In the genomic region with DNA sequence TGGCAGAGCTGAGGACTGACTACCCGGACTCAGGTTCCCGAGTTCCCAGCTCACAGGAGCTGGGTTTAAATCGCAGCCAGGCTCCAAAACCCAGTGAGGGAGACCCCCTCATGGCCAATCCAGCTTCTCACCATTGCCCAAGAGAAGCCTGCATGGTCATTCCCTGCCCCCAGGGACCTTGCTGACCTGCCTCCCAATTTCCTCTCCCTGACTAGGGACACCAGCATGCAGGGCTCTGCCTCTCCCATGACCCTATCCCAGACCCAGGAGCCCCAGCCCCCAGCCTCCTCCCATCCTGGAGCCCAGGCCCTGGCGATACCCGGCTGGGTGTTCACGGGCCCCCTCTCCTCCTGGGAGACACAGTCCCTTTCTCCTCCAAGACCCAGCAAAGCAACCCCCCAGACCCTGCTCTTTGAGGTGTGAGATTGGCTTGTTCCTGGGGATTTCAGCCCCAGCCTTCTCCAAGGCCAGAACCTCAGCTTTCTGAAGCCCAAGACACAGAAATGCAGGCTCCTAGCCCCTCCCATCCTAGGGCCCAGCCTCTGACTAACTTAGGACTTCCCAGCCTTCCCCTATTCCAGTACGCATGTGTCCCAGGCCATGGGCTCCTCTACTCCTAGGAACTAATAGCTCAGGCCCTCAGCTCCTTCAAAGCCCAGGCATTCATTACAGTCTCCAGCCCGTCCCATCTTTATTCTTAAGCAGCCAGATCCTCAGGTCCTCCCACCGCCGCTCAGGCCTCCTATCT, we compare ENCODE assay signal across 8 cellular contexts. TPM values are rescaled to one million over a fixed set of nuclear protein-coding genes. Genes with fewer than 3 reads are reported as not detected.
A peak's percentile ranks its signal among the peaks of the same experiment; 100 is the strongest.
DNase-seq lines count a peak whose midpoint lies in the region; ATAC-seq and TF ChIP-seq lines count a peak whose summit lies in the region.

No MANE protein-coding gene starts in this region.

- 15 to 29% methylated on average over 7 to 10 of the region's 10 CpGs for WGBS in thyroid gland, 2 donors

- H3K4me3 Mint-ChIP-seq in activated T-cell treated with anti-CD3 and anti-CD28 coated beads, Interleukin-2, amount 50 U/mL, for 4 hours = peak overlapping the region; percentile 95

- TF ChIP-seq CTCF in dorsolateral prefrontal cortex (IDR thresholded peaks at IDR 0.05 in 54 of 56, conservative IDR thresholded peaks at IDR 0.05 in 2 of 56; ENCODE audit: low read depth in 1 of 56, partially characterized antibody in 56 of 56) (no peak), lower lobe of right lung (IDR thresholded peaks at IDR 0.05) (no peak), thyroid gland (IDR thresholded peaks at IDR 0.05) (no peak)

- TF ChIP-seq POLR2A in thyroid gland (IDR thresholded peaks at IDR 0.05) = peak in 1 of 2 donors; percentile 50

- peak overlapping the region in 57 of 59 donors; percentile 41 to 99 (median 96) for H3K27ac ChIP-seq in dorsolateral prefrontal cortex
- peak overlapping the region; percentile 91 for H3K27ac ChIP-seq in lower lobe of right lung
- H3K27ac ChIP-seq in thyroid gland = peak overlapping the region; percentile 64 to 90 (median 87)

- H3K4me3 ChIP-seq in dorsolateral prefrontal cortex = peak overlapping the region; percentile 63 to 100 (median 93)
- peak overlapping the region; percentile 69 for H3K4me3 ChIP-seq in lower lobe of right lung
- H3K4me3 ChIP-seq in thyroid gland (replicated peaks in 1 of 3) = peak overlapping the region; percentile 13 to 92 (median 50)

- DNase-seq in activated T-cell treated with anti-CD3 and anti-CD28 coated beads, Interleukin-2, amount 50 U/mL, for 4 hours = no peak
- DNase-seq in activated T-cell treated with anti-CD3 and anti-CD28 coated beads for 4 hours (no peak), RKO (ENCODE audit: low spot score) (peak; percentile 89), dorsolateral prefrontal cortex (peak in 2 of 10 donors; percentile 33 to 46), lower lobe of right lung (peak; percentile 63), thyroid gland (peak; percentile 61 to 64), SKM-1 treated with dmso at 0.1 percent for 144 hours (lab: John Stamatoyannopoulos, UW; ENCODE audit: unreplicated experiment) (no peak)

- intact Hi-C loops in dorsolateral prefrontal cortex (cut with DNase I) = loop anchor here in 1 of 2 donors (2.0 to 10.0 kb wide), 3 partner anchors 25 to 453 kb away; a partner anchor contains a TSS
- intact Hi-C loops in lower lobe of right lung (cut with DNase I) = no loop called here
- intact Hi-C loops in thyroid gland (cut with DNase I) = no loop called here

- peaks cover 26% of the 10 kb centered on the region for H3K36me3 ChIP-seq in lower lobe of right lung
- H3K36me3 ChIP-seq in thyroid gland = peaks cover 0 to 8% of the 10 kb centered on the region in 2 donors

- H3K36me3 Mint-ChIP-seq in activated T-cell treated with anti-CD3 and anti-CD28 coated beads, Interleukin-2, amount 50 U/mL, for 4 hours (ENCODE audit: insufficient read depth) = peaks cover 19% of the 10 kb centered on the region

- H3K4me1 ChIP-seq in lower lobe of right lung (peaks cover 31% of the 10 kb centered on the region), thyroid gland (peaks cover 20 to 23% of the 10 kb centered on the region in 2 donors)

- no peaks in the 10 kb centered on the region for H3K27me3 Mint-ChIP-seq in activated T-cell treated with anti-CD3 and anti-CD28 coated beads, Interleukin-2, amount 50 U/mL, for 4 hours (ENCODE audit: low read depth)

- H3K9me3 ChIP-seq in lower lobe of right lung (no peaks in the 10 kb centered on the region), thyroid gland (no peaks in the 10 kb centered on the region)

- no peaks in the 10 kb centered on the region for H3K9me3 Mint-ChIP-seq in activated T-cell treated with anti-CD3 and anti-CD28 coated beads, Interleukin-2, amount 50 U/mL, for 4 hours

- no peak for ATAC-seq in activated T-cell treated with anti-CD3 and anti-CD28 coated beads, Interleukin-2, amount 50 U/mL, for 4 hours
- ATAC-seq in lower lobe of right lung = peak; percentile 57 to 67
- ATAC-seq in HG03135 (IDR thresholded peaks at IDR 0.05; ENCODE audit: unreplicated experiment) = no peak

- no peaks in the 10 kb centered on the region for H3K27me3 ChIP-seq in dorsolateral prefrontal cortex
- H3K27me3 ChIP-seq in lower lobe of right lung (ENCODE audit: low read depth) = no peaks in the 10 kb centered on the region
- no peaks in the 10 kb centered on the region for H3K27me3 ChIP-seq in thyroid gland

- peaks cover 40% of the 10 kb centered on the region for H3K4me1 Mint-ChIP-seq in activated T-cell treated with anti-CD3 and anti-CD28 coated beads, Interleukin-2, amount 50 U/mL, for 4 hours (ENCODE audit: low read depth)

RNA-seq across cellular contexts. Expression of a gene that starts 1.1 kb away (rescaled TPM):
- 10 to 100 TPM; 34.5 to 41.1 (median 35.5) TPM for total RNA-seq in activated T-cell treated with anti-CD3 and anti-CD28 coated beads, Interleukin-2, amount 50 U/mL, for 4 hours
- total RNA-seq in dorsolateral prefrontal cortex = 10 to 100 TPM; 17.6 to 67.9 (median 37.0) TPM
- 24.8 TPM for total RNA-seq in lower lobe of right lung
- total RNA-seq in thyroid gland = 10 to 100 TPM; 17.9 to 33.2 (median 23.9) TPM

RNA-seq across cellular contexts. Expression of a gene that starts 1.7 kb away (rescaled TPM):
- total RNA-seq in activated T-cell treated with anti-CD3 and anti-CD28 coated beads, Interleukin-2, amount 50 U/mL, for 4 hours = 100 to 1,000 TPM; 208 to 257 (median 230) TPM
- total RNA-seq in dorsolateral prefrontal cortex (10 to 100 TPM; 39.7 to 85.0 (median 53.9) TPM), lower lobe of right lung (45.3 TPM), thyroid gland (100 to 1,000 TPM in 3 of 4 donors, 10 to 100 TPM in 1; 80.5 to 131 (median 118) TPM)

RNA-seq across cellular contexts. Expression of a gene that starts 24.9 kb away (rescaled TPM):
- not detected for total RNA-seq in activated T-cell treated with anti-CD3 and anti-CD28 coated beads, Interleukin-2, amount 50 U/mL, for 4 hours
- 1 to 10 TPM in 1 of 120 experiments, not detected in 119; 1.9 TPM for total RNA-seq in dorsolateral prefrontal cortex
- not detected for total RNA-seq in lower lobe of right lung
- total RNA-seq in thyroid gland = not detected

RNA-seq across cellular contexts. Expression of a gene that starts 26.9 kb away (rescaled TPM):
- total RNA-seq in activated T-cell treated with anti-CD3 and anti-CD28 coated beads, Interleukin-2, amount 50 U/mL, for 4 hours = 1,000 to 10,000 TPM in 2 of 3 donors, 100 to 1,000 TPM in 1; 996 to 1,080 (median 1,001) TPM
- total RNA-seq in dorsolateral prefrontal cortex (1,000 to 10,000 TPM in 102 of 120 experiments, 100 to 1,000 TPM in 18; 795 to 2,828 (median 1,249) TPM), lower lobe of right lung (9,799 TPM), thyroid gland (over 10,000 TPM in 1 of 4 donors, 1,000 to 10,000 TPM in 3; 5,748 to 12,335 (median 7,175) TPM)

RNA-seq across cellular contexts. Expression of a gene that starts 32.1 kb away (rescaled TPM):
- not detected for total RNA-seq in activated T-cell treated with anti-CD3 and anti-CD28 coated beads, Interleukin-2, amount 50 U/mL, for 4 hours
- total RNA-seq in dorsolateral prefrontal cortex (not detected), lower lobe of right lung (not detected), thyroid gland (not detected)

Comparison
In these comparisons a context has a peak if more than half of its experiments do, and no peak if none do; other contexts are left out.
1. ATAC-seq: peak in lower lobe of right lung (2 of 2); none in activated T-cell treated with anti-CD3 and anti-CD28 coated beads, Interleukin-2, amount 50 U/mL, for 4 hours (0 of 2) and HG03135 (single experiment).
2. DNase-seq: peak in RKO (single experiment), lower lobe of right lung (single experiment) and thyroid gland (2 of 2); none in activated T-cell treated with anti-CD3 and anti-CD28 coated beads, Interleukin-2, amount 50 U/mL, for 4 hours (single experiment), activated T-cell treated with anti-CD3 and anti-CD28 coated beads for 4 hours (single experiment) and SKM-1 treated with dmso at 0.1 percent for 144 hours (single experiment).
3. Peak in every context shown above with its lines, with median percentiles within 50 percentile points of each other: H3K27ac ChIP-seq and H3K4me3 ChIP-seq.